ENCODE assay signal across 18 cellular contexts in the genomic region with DNA sequence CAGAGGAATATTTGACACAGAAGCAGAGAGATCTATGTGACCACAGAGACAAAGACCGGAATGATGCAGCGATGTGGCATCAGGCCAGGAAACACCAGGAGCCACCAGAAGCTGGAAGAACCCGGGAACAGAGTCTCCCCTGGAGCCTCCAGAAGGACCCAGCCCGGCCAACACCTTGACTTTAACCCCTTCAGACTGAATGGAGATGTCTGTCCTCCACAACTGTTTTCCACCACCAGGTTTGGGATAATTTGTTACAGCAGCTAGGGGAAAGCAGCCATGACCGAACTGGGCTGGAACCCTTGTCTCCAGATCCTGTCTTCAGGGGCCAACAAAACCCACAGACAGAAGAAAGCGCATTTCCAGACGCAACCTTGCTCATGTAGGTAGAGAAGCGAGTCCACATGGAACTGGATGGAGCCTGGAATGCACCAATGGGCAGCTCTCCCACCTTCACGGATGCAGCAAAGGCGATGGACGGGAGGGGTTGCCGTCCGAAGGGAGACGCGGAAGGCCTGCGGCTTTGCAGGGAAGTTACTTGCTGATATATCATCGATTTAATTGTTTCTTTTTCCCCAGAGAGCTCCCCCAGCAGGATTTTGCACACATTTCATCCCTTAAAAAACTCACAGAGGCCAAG.
DNase-seq lines count a peak whose midpoint lies in the region; ATAC-seq and TF ChIP-seq lines count a peak whose summit lies in the region.
"Had no signal": no experiment of that assay in that cellular context is flagged by ENCODE, and none has a peak within 500 bp of the region (broad histone marks: within the 10 kb centered on the region; RNA-seq: fewer than 3 reads in every experiment).

No MANE protein-coding gene starts in this region.

- H3K27me3 Mint-ChIP-seq in mesothelial cell of epicardium (ENCODE audit: low read depth) = no peaks in the 10 kb centered on the region
- H3K27me3 Mint-ChIP-seq: CD4-positive, CD25-positive, alpha-beta regulatory T cell had no signal

- H3K9me3 ChIP-seq in vagina = no peaks in the 10 kb centered on the region
- H3K9me3 ChIP-seq: BE2C, Caco-2 had no signal

- peaks cover 2% of the 10 kb centered on the region for H3K36me3 Mint-ChIP-seq in mesothelial cell of epicardium
- H3K36me3 Mint-ChIP-seq: CD4-positive, CD25-positive, alpha-beta regulatory T cell had no signal

- peak overlapping the region; percentile 61 for H3K27ac Mint-ChIP-seq in mesothelial cell of epicardium
- H3K27ac Mint-ChIP-seq: CD4-positive, CD25-positive, alpha-beta regulatory T cell had no signal

- H3K36me3 ChIP-seq in vagina = no peaks in the 10 kb centered on the region
- H3K36me3 ChIP-seq: BE2C, Peyer's patch had no signal

- no peaks in the 10 kb centered on the region for H3K4me1 ChIP-seq in vagina
- H3K4me1 ChIP-seq: BE2C, Peyer's patch had no signal

- H3K27ac ChIP-seq in vagina = no peak overlapping the region
- H3K27ac ChIP-seq: Peyer's patch had no signal

- no peak overlapping the region for H3K4me3 Mint-ChIP-seq in mesothelial cell of epicardium

- TF ChIP-seq CTCF in mesothelial cell of epicardium (IDR thresholded peaks at IDR 0.05; ENCODE audit: unreplicated experiment) = no peak
- no peak for TF ChIP-seq CTCF in vagina (IDR thresholded peaks at IDR 0.05)

- H3K4me1 Mint-ChIP-seq in mesothelial cell of epicardium = peaks cover 62% of the 10 kb centered on the region
- H3K4me1 Mint-ChIP-seq: CD4-positive, CD25-positive, alpha-beta regulatory T cell had no signal

- intact Hi-C loops in vagina (cut with DNase I) = no loop called here

- peak; percentile 10 for DNase-seq in activated CD8-positive, alpha-beta memory T cell treated with anti-CD3 and anti-CD28 coated beads, Interleukin-2, amount 50 U/mL, for 48 hours
- no peak for DNase-seq in activated CD8-positive, alpha-beta memory T cell treated with anti-CD3 and anti-CD28 coated beads, Interleukin-2, amount 50 U/mL, for 4 hours
- DNase-seq in ecto neural progenitor cell (ENCODE audit: low spot score) = peak; percentile 37
- DNase-seq in mesothelial cell of epicardium (ENCODE audit: low spot score in 2 of 2, unreplicated experiment in 2 of 2) = peak in 1 of 2 experiments; percentile 29
- DNase-seq in vagina (ENCODE audit: extremely low spot score in 2 of 2) = peak; percentile 58 to 69
- DNase-seq in superior temporal gyrus (ENCODE audit: extremely low spot score) = no peak
- DNase-seq: BE2C; Caco-2; CD4-positive, CD25-positive, alpha-beta regulatory T cell; IMR-90; NCI-H1417 treated with DMSO at 0.1 percent for 48 hours; NCI-H187 treated with DMSO at 0.1 percent for 48 hours; NCI-H446; NCI-H526 treated with DMSO at 0.1 percent for 48 hours; Peyer's patch had no signal

- H3K4me3 ChIP-seq in vagina = no peak overlapping the region
- H3K4me3 ChIP-seq: Peyer's patch had no signal

- ATAC-seq in esophagus mucosa = no peak
- ATAC-seq in GM19397 (IDR thresholded peaks at IDR 0.05; ENCODE audit: unreplicated experiment) = no peak
- ATAC-seq: HCT116 had no signal

- TF ChIP-seq POLR2A in vagina (IDR thresholded peaks at IDR 0.05) = no peak

- H3K27me3 ChIP-seq in vagina = no peaks in the 10 kb centered on the region
- H3K27me3 ChIP-seq: BE2C, Peyer's patch had no signal

- H3K9me3 Mint-ChIP-seq in mesothelial cell of epicardium = peaks cover 10% of the 10 kb centered on the region

Comparison
In these comparisons a context has a peak if more than half of its experiments do, and no peak if none do; other contexts are left out.
1. DNase-seq: peak in activated CD8-positive, alpha-beta memory T cell treated with anti-CD3 and anti-CD28 coated beads, Interleukin-2, amount 50 U/mL, for 48 hours (single experiment), ecto neural progenitor cell (single experiment) and vagina (2 of 2); none in activated CD8-positive, alpha-beta memory T cell treated with anti-CD3 and anti-CD28 coated beads, Interleukin-2, amount 50 U/mL, for 4 hours (single experiment) and superior temporal gyrus (single experiment).